8 cellular contexts compared by ENCODE assay signal in genomic region chr1:230917284-230918135, GRCh38. TPM values are rescaled to one million over a fixed set of nuclear protein-coding genes. Genes with fewer than 3 reads are reported as not detected.
DNase-seq lines count a peak whose midpoint lies in the region; ATAC-seq and TF ChIP-seq lines count a peak whose summit lies in the region.

No MANE protein-coding gene starts in this region.

- TF ChIP-seq POLR2A in thyroid gland (IDR thresholded peaks at IDR 0.05): no peak

- H3K4me1 ChIP-seq in RWPE2 (ENCODE audit: insufficient read depth, poor library complexity, severe bottlenecking) (no peaks in the 10 kb centered on the region), thyroid gland (no peaks in the 10 kb centered on the region)

- TF ChIP-seq CTCF in RWPE2 (IDR thresholded peaks at IDR 0.05; ENCODE audit: poor library complexity, severe bottlenecking) (peak; percentile 55), osteocyte (IDR thresholded peaks at IDR 0.05) (peak; percentile 71), thyroid gland (IDR thresholded peaks at IDR 0.05) (peak in 5 of 6 experiments; percentile 51 to 72 (median 51))

- 0 out of 3 replicates have a peak, but pooled peaks have one; percentile 49 for ATAC-seq in RWPE2 (ENCODE audit: low read depth)

- WGBS in thyroid gland, 2 donors: 46 to 49% methylated on average over 15 of the region's 15 CpGs

- H3K4me1 Mint-ChIP-seq in osteocyte (ENCODE audit: unreplicated experiment): peaks cover 22% of the 10 kb centered on the region

- DNase-seq in SIG-M5 treated with dmso at 0.1 percent for 504 hours (lab: John Stamatoyannopoulos, UW; ENCODE audit: unreplicated experiment) (peak; percentile 46), SIG-M5 (lab: John Stamatoyannopoulos, UW) (no peak), KG1 (lab: John Stamatoyannopoulos, UW) (peak; percentile 57), RWPE2 (ENCODE audit: low spot score) (no peak), foreskin melanocyte (peak; percentile 66), osteocyte (ENCODE audit: extremely low spot score, unreplicated experiment) (peak; percentile 90), thyroid gland (peak; percentile 79 to 87)
- DNase-seq in activated effector memory CD4-positive, alpha-beta T cell treated with Interleukin-2 at 50 U/mL for 16 hours: peak; percentile 39

- H3K9me3 ChIP-seq in RWPE2 (ENCODE audit: severe bottlenecking) (no peaks in the 10 kb centered on the region), thyroid gland (no peaks in the 10 kb centered on the region)

- no peak overlapping the region for H3K27ac ChIP-seq in RWPE2 (ENCODE audit: poor library complexity, severe bottlenecking)
- no peak overlapping the region for H3K27ac ChIP-seq in thyroid gland

- H3K27me3 ChIP-seq in RWPE2 (ENCODE audit: insufficient read depth, poor library complexity, severe bottlenecking) (no peaks in the 10 kb centered on the region), thyroid gland (no peaks in the 10 kb centered on the region)

- no peaks in the 10 kb centered on the region for H3K27me3 Mint-ChIP-seq in osteocyte (ENCODE audit: unreplicated experiment)

- intact Hi-C loops in thyroid gland (cut with DNase I): loop anchor here (5.0 kb wide), 2 partner anchors 120 to 295 kb away; no protein-coding TSS in a partner anchor

- peaks cover 11% of the 10 kb centered on the region; the same call in 1 of the 2 replicates for H3K36me3 ChIP-seq in RWPE2 (ENCODE audit: low read depth)
- no peaks in the 10 kb centered on the region for H3K36me3 ChIP-seq in thyroid gland

- no peak overlapping the region for H3K4me3 Mint-ChIP-seq in osteocyte (ENCODE audit: unreplicated experiment)

- H3K27ac Mint-ChIP-seq in osteocyte (ENCODE audit: unreplicated experiment): peak overlapping the region; percentile 50

- H3K36me3 Mint-ChIP-seq in osteocyte (ENCODE audit: unreplicated experiment): peaks cover 26% of the 10 kb centered on the region

- H3K9me3 Mint-ChIP-seq in osteocyte (ENCODE audit: unreplicated experiment): no peaks in the 10 kb centered on the region

- H3K4me3 ChIP-seq in RWPE2 (ENCODE audit: severe bottlenecking): no peak overlapping the region
- H3K4me3 ChIP-seq in thyroid gland (replicated peaks in 1 of 3): no peak overlapping the region

RNA-seq across cellular contexts. Expression of gene C1orf198, which starts 49.2 kb away (rescaled TPM):
- 274 and 281 TPM in 2 replicates for total RNA-seq in osteocyte
- total RNA-seq in thyroid gland: 100 to 1,000 TPM in 3 of 4 donors, 10 to 100 TPM in 1; 87.8 to 142 (median 124) TPM

Comparison
In these comparisons a context has a peak if more than half of its experiments do, and no peak if none do; other contexts are left out.
1. DNase-seq: peak in SIG-M5 treated with dmso at 0.1 percent for 504 hours (single experiment), KG1 (single experiment), activated effector memory CD4-positive, alpha-beta T cell treated with Interleukin-2 at 50 U/mL for 16 hours (single experiment), foreskin melanocyte (single experiment), osteocyte (single experiment) and thyroid gland (2 of 2); none in SIG-M5 (single experiment) and RWPE2 (single experiment).
2. Peak in every context shown above with its lines, with median percentiles within 50 percentile points of each other: CTCF ChIP-seq.